ENCODE assay signal across 21 cellular contexts in the genomic region with DNA sequence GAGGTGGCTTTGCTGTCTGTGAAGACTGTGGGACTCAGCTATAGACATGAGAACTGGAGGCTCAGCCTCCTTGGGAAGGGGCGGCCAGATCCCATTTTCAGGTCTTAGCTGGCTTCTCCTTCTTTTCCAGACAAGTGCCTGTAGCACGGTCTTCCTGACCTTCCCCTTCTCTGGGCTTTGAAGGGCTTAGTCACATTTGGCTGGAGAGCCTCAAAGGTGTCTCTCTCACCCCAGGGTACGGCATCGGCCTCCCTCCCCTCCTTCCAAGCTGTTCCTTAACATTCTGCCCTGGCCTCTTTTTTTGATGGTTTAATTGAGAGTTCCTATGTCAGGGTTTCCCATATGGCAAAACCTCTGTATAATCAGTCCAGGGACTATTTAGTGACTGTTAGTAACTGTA.
"Had no signal": no experiment of that assay in that cellular context is flagged by ENCODE, and none has a peak within 500 bp of the region (broad histone marks: within the 10 kb centered on the region; RNA-seq: fewer than 3 reads in every experiment).

No MANE protein-coding gene starts in this region.

- DNase-seq: activated CD4-positive, alpha-beta T cell treated with anti-CD3 and anti-CD28 coated beads, Interleukin-2, amount 10 ng/mL, durations not matched to agents 24 days and 14 days; activated CD4-positive, alpha-beta T cell treated with anti-CD3 and anti-CD28 coated beads, Interleukin-2, amount 50 U/mL, for 48 hours; activated CD4-positive, CD25-positive, alpha-beta regulatory T cell treated with anti-CD3 and anti-CD28 coated beads, Interleukin-2, amount 50 U/mL, for 72 hours; activated CD8-positive, alpha-beta memory T cell treated with anti-CD3 and anti-CD28 coated beads for 24 hours; activated effector memory CD4-positive, alpha-beta T cell treated with anti-CD3 and anti-CD28 coated beads, Interleukin-2, amount 50 U/mL, for 16 hours; activated naive CD4-positive, alpha-beta T cell treated with Interleukin-2 at 50 U/mL for 16 hours; activated naive CD8-positive, alpha-beta T cell treated with anti-CD3 and anti-CD28 coated beads, Interleukin-2, amount 50 U/mL, for 24 hours; activated T-cell treated with anti-CD3 and anti-CD28 coated beads, Interleukin-2, amount 50 U/mL, for 4 hours; amniotic stem cell; NCI-H1092; NCI-H1417; NCI-H1930; NCI-H510A treated with DMSO at 0.1 percent for 48 hours; NCI-H69; Peyer's patch; T-helper 17 cell; T-helper 9 cell had no signal

- H3K4me3 ChIP-seq: ascending aorta, body of pancreas, Peyer's patch had no signal

- H3K9me3 ChIP-seq: ascending aorta, body of pancreas, Peyer's patch had no signal

- H3K4me1 ChIP-seq: Peyer's patch had no signal

- H3K27me3 ChIP-seq: ascending aorta, body of pancreas, Peyer's patch had no signal

- H3K4me2 ChIP-seq: KMS-11 had no signal

- ATAC-seq: activated naive CD4-positive, alpha-beta T cell treated with anti-CD3 and anti-CD28 coated beads, Interleukin-2, amount 50 U/mL, for 72 hours; activated naive CD8-positive, alpha-beta T cell treated with anti-CD3 and anti-CD28 coated beads, Interleukin-2, amount 50 U/mL, for 24 hours; activated T-cell treated with anti-CD3 and anti-CD28 coated beads, Interleukin-2, amount 50 U/mL, for 4 hours; body of pancreas; T-helper 17 cell had no signal

- H3K27ac ChIP-seq: body of pancreas, KMS-11, Peyer's patch had no signal

- H3K36me3 ChIP-seq: ascending aorta, Peyer's patch had no signal

- H3K9ac ChIP-seq: KMS-11 had no signal
